In the genomic region with DNA sequence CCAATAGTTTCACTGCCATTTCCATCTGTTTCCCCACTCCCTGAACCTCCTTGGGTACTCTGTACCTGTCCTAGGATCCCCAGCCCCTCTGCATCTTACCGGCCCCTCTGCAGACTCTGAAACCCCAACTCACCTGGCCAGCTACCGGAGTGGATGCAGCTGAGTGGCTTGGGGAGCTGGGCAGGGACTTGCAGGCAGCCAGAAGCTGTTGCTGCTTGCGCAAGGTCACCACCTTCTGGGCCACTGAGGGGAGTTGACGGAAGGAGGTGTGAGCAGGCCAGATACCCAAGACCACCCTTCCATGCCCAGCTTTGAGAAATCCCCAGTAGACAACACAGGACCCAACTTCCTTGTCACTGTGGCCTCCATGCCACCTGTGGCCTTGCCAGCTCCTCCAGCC, we compare ENCODE assay signal across 24 cellular contexts.
"Had no signal": no experiment of that assay in that cellular context is flagged by ENCODE, and none has a peak within 500 bp of the region (broad histone marks: within the 10 kb centered on the region; RNA-seq: fewer than 3 reads in every experiment).

No MANE protein-coding gene starts in this region.

- H3K4me3 Mint-ChIP-seq: activated CD4-positive, alpha-beta T cell treated with anti-CD3 and anti-CD28 coated beads, Interleukin-2, amount 10 ng/mL, durations not matched to agents 7 days and 5 days; activated naive CD8-positive, alpha-beta T cell treated with anti-CD3 and anti-CD28 coated beads, Interleukin-2, amount 50 U/mL, for 24 hours; activated T-cell treated with anti-CD3 and anti-CD28 coated beads, Interleukin-2, amount 50 U/mL, for 72 hours; dendritic cell treated with granulocyte-macrophage colony-stimulating factor and Interleukin-4, amounts not matched to agents 40 ng/mL and 50 ng/mL, for 4 days; naive thymus-derived CD4-positive, alpha-beta T cell; neural progenitor cell had no signal

- H3K9me3 ChIP-seq: body of pancreas, left lung, tibial artery had no signal

- H3K4me1 ChIP-seq: foreskin keratinocyte had no signal

- ATAC-seq: activated naive CD8-positive, alpha-beta T cell treated with anti-CD3 and anti-CD28 coated beads, Interleukin-2, amount 50 U/mL, for 24 hours; activated T-cell treated with anti-CD3 and anti-CD28 coated beads, Interleukin-2, amount 50 U/mL, for 72 hours; body of pancreas; foreskin keratinocyte; left lung; naive thymus-derived CD4-positive, alpha-beta T cell; stimulated activated naive CD8-positive, alpha-beta T cell treated with anti-CD3 and anti-CD28 coated beads, Interleukin-15, Interleukin-2, amounts not matched to agents 100 U/mL and 50 U/mL, for 24 hours had no signal

- H3K4me3 ChIP-seq: body of pancreas, cardiac muscle cell, left lung, lung, neural progenitor cell, SJSA1, tibial artery had no signal

- H3K27me3 Mint-ChIP-seq: activated CD4-positive, alpha-beta T cell treated with anti-CD3 and anti-CD28 coated beads, Interleukin-2, amount 10 ng/mL, durations not matched to agents 7 days and 5 days; activated naive CD8-positive, alpha-beta T cell treated with anti-CD3 and anti-CD28 coated beads, Interleukin-2, amount 50 U/mL, for 24 hours; dendritic cell treated with granulocyte-macrophage colony-stimulating factor and Interleukin-4, amounts not matched to agents 40 ng/mL and 50 ng/mL, for 4 days; naive thymus-derived CD4-positive, alpha-beta T cell had no signal

- DNase-seq: activated CD4-positive, alpha-beta T cell treated with anti-CD3 and anti-CD28 coated beads, Interleukin-2, amount 10 ng/mL, durations not matched to agents 7 days and 5 days; activated CD4-positive, CD25-positive, alpha-beta regulatory T cell; activated CD8-positive, alpha-beta memory T cell treated with anti-CD3 and anti-CD28 coated beads, Interleukin-2, amount 50 U/mL, for 48 hours; activated gamma-delta T cell treated with Interleukin-2 at 50 U/mL for 16 hours; activated naive CD8-positive, alpha-beta T cell treated with anti-CD3 and anti-CD28 coated beads, Interleukin-2, amount 50 U/mL, for 24 hours; activated T-cell treated with anti-CD3 and anti-CD28 coated beads, Interleukin-2, amount 50 U/mL, for 72 hours; body of pancreas; effector CD4-positive, alpha-beta T cell; foreskin keratinocyte; kidney glomerular epithelial cell; naive thymus-derived CD4-positive, alpha-beta T cell; retina; stimulated activated CD4-positive, alpha-beta T cell treated with anti-CD3 and anti-CD28 coated beads, Interleukin-2, amount 100 ng/mL, for 48 hours; stimulated activated naive CD8-positive, alpha-beta T cell treated with anti-CD3 and anti-CD28 coated beads, Interleukin-15, Interleukin-2, amounts not matched to agents 100 U/mL and 50 U/mL, for 24 hours; T-helper 1 cell; T1000; tibial artery had no signal

- H3K9me3 Mint-ChIP-seq: activated CD4-positive, alpha-beta T cell treated with anti-CD3 and anti-CD28 coated beads, Interleukin-2, amount 10 ng/mL, durations not matched to agents 7 days and 5 days; activated naive CD8-positive, alpha-beta T cell treated with anti-CD3 and anti-CD28 coated beads, Interleukin-2, amount 50 U/mL, for 24 hours; activated T-cell treated with anti-CD3 and anti-CD28 coated beads, Interleukin-2, amount 50 U/mL, for 72 hours; dendritic cell treated with granulocyte-macrophage colony-stimulating factor and Interleukin-4, amounts not matched to agents 40 ng/mL and 50 ng/mL, for 4 days had no signal

- H3K36me3 ChIP-seq: cardiac muscle cell, neural progenitor cell, tibial artery had no signal

- H3K27ac Mint-ChIP-seq: activated CD4-positive, alpha-beta T cell treated with anti-CD3 and anti-CD28 coated beads, Interleukin-2, amount 10 ng/mL, durations not matched to agents 7 days and 5 days; activated naive CD8-positive, alpha-beta T cell treated with anti-CD3 and anti-CD28 coated beads, Interleukin-2, amount 50 U/mL, for 24 hours; activated T-cell treated with anti-CD3 and anti-CD28 coated beads, Interleukin-2, amount 50 U/mL, for 72 hours; dendritic cell treated with granulocyte-macrophage colony-stimulating factor and Interleukin-4, amounts not matched to agents 40 ng/mL and 50 ng/mL, for 4 days; neural progenitor cell; progenitor cell of endocrine pancreas had no signal
